ENCODE assay signal across 26 cellular contexts in genomic region chr22:28538922-28539321, GRCh38.
DNase-seq lines count a peak whose midpoint lies in the region; ATAC-seq and TF ChIP-seq lines count a peak whose summit lies in the region.
"Had no signal": no experiment of that assay in that cellular context is flagged by ENCODE, and none has a peak within 500 bp of the region (broad histone marks: within the 10 kb centered on the region; RNA-seq: fewer than 3 reads in every experiment).

No MANE protein-coding gene starts in this region.

- no peaks in the 10 kb centered on the region for H4K20me1 ChIP-seq in SK-N-SH (ENCODE audit: insufficient read depth)
- H4K20me1 ChIP-seq: BLaER1 had no signal

- intact Hi-C loops in stomach (cut with DNase I; ENCODE audit: low total_unique reads): no loop called here

- TF ChIP-seq RAD21 in SK-N-SH (IDR thresholded peaks at IDR 0.05; ENCODE audit: low read length): peak; percentile 15; the same call in 1 of the 2 replicates

- H3K4me1 Mint-ChIP-seq in neural crest cell (peaks cover 29% of the 10 kb centered on the region), progenitor cell of endocrine pancreas (ENCODE audit: low read depth) (no peaks in the 10 kb centered on the region)
- H3K4me1 Mint-ChIP-seq: B cell; CD14-positive monocyte; CD4-positive, alpha-beta memory T cell; CD4-positive, CD25-positive, alpha-beta regulatory T cell; CD8-positive, alpha-beta memory T cell had no signal

- H3K27me3 Mint-ChIP-seq in neural crest cell (ENCODE audit: low read depth): no peaks in the 10 kb centered on the region
- no peaks in the 10 kb centered on the region for H3K27me3 Mint-ChIP-seq in progenitor cell of endocrine pancreas
- H3K27me3 Mint-ChIP-seq: B cell had no signal

- TF ChIP-seq CTCF in SK-N-SH (IDR thresholded peaks at IDR 0.05): no peak
- TF ChIP-seq CTCF in neural crest cell (conservative IDR thresholded peaks at IDR 0.05): no peak
- no peak for TF ChIP-seq CTCF in progenitor cell of endocrine pancreas (IDR thresholded peaks at IDR 0.05; ENCODE audit: unreplicated experiment)
- no peak for TF ChIP-seq CTCF in stomach (IDR thresholded peaks at IDR 0.05)

- H3K27ac Mint-ChIP-seq in neural crest cell (ENCODE audit: unreplicated experiment) (peak overlapping the region; percentile 24), progenitor cell of endocrine pancreas (peak overlapping the region; percentile 21)
- H3K27ac Mint-ChIP-seq: B cell; CD4-positive, CD25-positive, alpha-beta regulatory T cell; CD8-positive, alpha-beta memory T cell had no signal

- CTCF ChIA-PET in SK-N-SH (lab: Yijun Ruan, JAX): no interaction called here

- H3K36me3 ChIP-seq in SK-N-SH (replicated peaks in 1 of 2; ENCODE audit: control insufficient read depth in 1 of 2, insufficient read depth in 2 of 2, low read length in 1 of 2) (peaks cover 0 to 18% of the 10 kb centered on the region in 2 experiments), stomach (no peaks in the 10 kb centered on the region)
- H3K36me3 ChIP-seq: BLaER1 had no signal

- peaks cover 10% of the 10 kb centered on the region for H3K9me3 Mint-ChIP-seq in neural crest cell
- H3K9me3 Mint-ChIP-seq in progenitor cell of endocrine pancreas (ENCODE audit: low read depth): peaks cover 16% of the 10 kb centered on the region

- TF ChIP-seq POLR2A in stomach (IDR thresholded peaks at IDR 0.05): no peak

- H3K4me2 ChIP-seq in SK-N-SH: no peak overlapping the region
- H3K4me2 ChIP-seq: A549, BLaER1 had no signal

- H3K4me1 ChIP-seq in SK-N-SH (ENCODE audit: control insufficient read depth in 1 of 2, insufficient read depth in 2 of 2, low read depth in 1 of 2, low read length in 1 of 2) (peaks cover 0 to 9% of the 10 kb centered on the region in 2 experiments; a peak in 1 of 4 replicates), stomach (no peaks in the 10 kb centered on the region)
- H3K4me1 ChIP-seq: A549, BLaER1 had no signal

- 76% methylated on average over 2 of the region's 2 CpGs for WGBS in SK-N-SH (ENCODE audit: low lambda C conversion rate)
- 89 to 100% (median 96%) methylated on average over 2 of the region's 2 CpGs for WGBS in stomach, 5 donors

- H3K4me3 Mint-ChIP-seq in neural crest cell: no peak overlapping the region
- H3K4me3 Mint-ChIP-seq in progenitor cell of endocrine pancreas (ENCODE audit: low read depth): no peak overlapping the region
- H3K4me3 Mint-ChIP-seq: B cell; CD14-positive monocyte; CD4-positive, alpha-beta memory T cell; CD4-positive, CD25-positive, alpha-beta regulatory T cell; CD8-positive, alpha-beta memory T cell had no signal

- POLR2A ChIA-PET in SK-N-SH (lab: Yijun Ruan, JAX): no interaction called here

- peak overlapping the region in 1 of 2 experiments; percentile 25; a peak in 2 of 4 replicates for H3K27ac ChIP-seq in SK-N-SH (ENCODE audit: low read depth in 2 of 2, low read length in 1 of 2)
- no peak overlapping the region for H3K27ac ChIP-seq in stomach
- H3K27ac ChIP-seq: 22Rv1, A549, BLaER1 had no signal

- no peak overlapping the region for H3K4me3 ChIP-seq in SK-N-SH (ENCODE audit: low read depth in 2 of 2, low read length in 1 of 2)
- H3K4me3 ChIP-seq in stomach: no peak overlapping the region
- H3K4me3 ChIP-seq: A549, BLaER1, GM12878 had no signal

- H3K27me3 ChIP-seq in SK-N-SH (ENCODE audit: insufficient read depth): no peaks in the 10 kb centered on the region
- H3K27me3 ChIP-seq in stomach: no peaks in the 10 kb centered on the region
- H3K27me3 ChIP-seq: BLaER1 had no signal

- H3K9me3 ChIP-seq in SK-N-SH (peaks cover 10% of the 10 kb centered on the region; the same call in 1 of the 2 replicates), stomach (no peaks in the 10 kb centered on the region)
- H3K9me3 ChIP-seq: A549 had no signal

- H3K79me2 ChIP-seq in SK-N-SH (ENCODE audit: insufficient read depth): peaks cover 14% of the 10 kb centered on the region; the same call in 1 of the 2 replicates

- H2AFZ ChIP-seq in SK-N-SH (ENCODE audit: low read depth): no peak overlapping the region

- H3K9me2 ChIP-seq in SK-N-SH: no peaks in the 10 kb centered on the region

- no peak for ATAC-seq in SK-N-SH treated with all-trans-retinoic acid at 6 μM for 48 hours
- ATAC-seq: A549, GM12878 had no signal

- DNase-seq in SK-N-SH (peak; percentile 52), neural crest cell (ENCODE audit: low read depth, low spot score) (no peak), progenitor cell of endocrine pancreas (ENCODE audit: low spot score, unreplicated experiment) (no peak), stomach (no peak), kidney tubule cell (ENCODE audit: low spot score) (no peak)
- no peak for DNase-seq in activated T-cell treated with anti-CD3 and anti-CD28 coated beads, Interleukin-2, amount 50 U/mL, for 1 hour
- DNase-seq: AML-193; C1 segment of cervical spinal cord; CD4-positive, alpha-beta memory T cell; CD4-positive, CD25-positive, alpha-beta regulatory T cell; CD8-positive, alpha-beta memory T cell; COR-L47; DMS 273 treated with DMSO at 0.1 percent for 48 hours; DMS153; DMS53; DMS79; DND-41; EL; GDM1 had no signal

- TF ChIP-seq EP300 in SK-N-SH (IDR thresholded peaks at IDR 0.05; ENCODE audit: borderline replicate concordance in 1 of 2, low read depth in 1 of 2, low read length in 1 of 2) (peak in 1 of 2 experiments; percentile 89; a peak in 2 of 4 replicates), stomach (IDR thresholded peaks at IDR 0.05) (no peak)

- H3F3A ChIP-seq in SK-N-SH (replicated peaks; ENCODE audit: insufficient read depth): no peaks in the 10 kb centered on the region

- peaks cover 25% of the 10 kb centered on the region for H3K36me3 Mint-ChIP-seq in neural crest cell (ENCODE audit: low read depth)
- peaks cover 11% of the 10 kb centered on the region for H3K36me3 Mint-ChIP-seq in progenitor cell of endocrine pancreas (ENCODE audit: insufficient read depth)
- H3K36me3 Mint-ChIP-seq: CD14-positive monocyte; CD4-positive, alpha-beta memory T cell; CD4-positive, CD25-positive, alpha-beta regulatory T cell had no signal

- no peak overlapping the region for H3K9ac ChIP-seq in SK-N-SH
- H3K9ac ChIP-seq: BLaER1 had no signal

TF ChIP-seq in SK-N-SH, 30 proteins besides CTCF, POLR2A, EP300 and RAD21 (continues in another document):
- no peak for TF ChIP-seq PBX3 (IDR thresholded peaks at IDR 0.05)
- TF ChIP-seq GATA2 (CRISPR knock-in tag; IDR thresholded peaks at IDR 0.05): peak; percentile 80
- peak; percentile 33 for TF ChIP-seq CHD2 (IDR thresholded peaks at IDR 0.05; ENCODE audit: low read length, partially characterized antibody)
- TF ChIP-seq FOXJ3 (CRISPR knock-in tag; IDR thresholded peaks at IDR 0.05): 0 out of 2 replicates have a peak, but pooled peaks have one; percentile 33
- no peak for TF ChIP-seq TCF12 (IDR thresholded peaks at IDR 0.05)
- no peak for TF ChIP-seq IRF3 (IDR thresholded peaks at IDR 0.05; ENCODE audit: low read depth, low read length)
- peak; percentile 43; the same call in 1 of the 2 replicates for TF ChIP-seq MXI1 (IDR thresholded peaks at IDR 0.05; ENCODE audit: low read depth, low read length)

TF ChIP-seq in SK-N-SH treated with all-trans-retinoic acid at 6 μM for 48 hours, 23 proteins besides CTCF, POLR2A, EP300 and RAD21 (continues in another document):
- no peak for TF ChIP-seq ZFP3 (CRISPR knock-in tag; IDR thresholded peaks at IDR 0.05)
- TF ChIP-seq ESRRG (CRISPR knock-in tag; IDR thresholded peaks at IDR 0.05): no peak
- no peak for TF ChIP-seq PPARA (CRISPR knock-in tag; IDR thresholded peaks at IDR 0.05; ENCODE audit: borderline replicate concordance)
- no peak for TF ChIP-seq GLIS3 (CRISPR knock-in tag; IDR thresholded peaks at IDR 0.05)
- TF ChIP-seq POU6F1 (CRISPR knock-in tag; IDR thresholded peaks at IDR 0.05; ENCODE audit: borderline replicate concordance, low read depth): no peak
- no peak for TF ChIP-seq TOX (CRISPR knock-in tag; IDR thresholded peaks at IDR 0.05; ENCODE audit: borderline replicate concordance)
- TF ChIP-seq ZFP30 (CRISPR knock-in tag; IDR thresholded peaks at IDR 0.05): no peak
- no peak for TF ChIP-seq CREB5 (CRISPR knock-in tag; IDR thresholded peaks at IDR 0.05; ENCODE audit: low read depth)
- TF ChIP-seq CSRNP3 (CRISPR knock-in tag; IDR thresholded peaks at IDR 0.05): no peak
- no peak for TF ChIP-seq CSDC2 (CRISPR knock-in tag; IDR thresholded peaks at IDR 0.05)
- no peak for TF ChIP-seq SNAI2 (CRISPR knock-in tag; IDR thresholded peaks at IDR 0.05)
